Comparison of ENCODE assay signal across 21 cellular contexts in the genomic region with DNA sequence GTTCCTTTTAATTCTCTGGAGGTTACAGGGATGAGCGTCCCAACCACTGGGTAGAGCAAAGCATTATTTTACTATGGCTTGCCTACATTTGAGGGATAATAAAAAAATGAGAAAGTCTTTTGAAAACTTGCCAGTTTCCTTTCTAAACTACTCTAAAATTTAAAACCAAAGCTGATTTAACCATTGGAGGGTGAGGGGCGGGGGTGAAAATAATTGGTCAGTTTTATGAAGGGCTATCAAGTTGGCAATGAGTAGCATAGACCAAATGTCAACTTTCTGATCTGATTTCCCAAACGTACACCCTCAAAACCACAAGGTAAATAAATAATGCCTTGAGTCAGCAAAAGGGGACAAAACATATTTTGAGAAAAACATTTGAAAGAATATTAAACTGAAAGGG.
A peak's percentile ranks its signal among the peaks of the same experiment; 100 is the strongest.
DNase-seq lines count a peak whose midpoint lies in the region; ATAC-seq and TF ChIP-seq lines count a peak whose summit lies in the region.
"Had no signal": no experiment of that assay in that cellular context is flagged by ENCODE, and none has a peak within 500 bp of the region (broad histone marks: within the 10 kb centered on the region; RNA-seq: fewer than 3 reads in every experiment).

No MANE protein-coding gene starts in this region.

- no peak for ATAC-seq in activated T-cell treated with anti-CD3 and anti-CD28 coated beads, Interleukin-2, amount 50 U/mL, for 72 hours (replicated peaks in 1 of 2)
- no peak for ATAC-seq in activated T-cell treated with anti-CD3 and anti-CD28 coated beads, Interleukin-2, amount 50 U/mL, for 4 hours
- ATAC-seq in CD4-positive, alpha-beta T cell (ENCODE audit: poor library complexity), result no peak

- intact Hi-C loops in CD4-positive, alpha-beta T cell (cut with DNase I, micrococcal nuclease), result no loop called here
- intact Hi-C loops in activated T-helper 1 cell treated with anti-CD3 and anti-CD28 coated beads, Interleukin-12 subunit alpha, Interleukin-12 subunit beta, Interleukin-2, Interleukin-4 antibody, amounts not matched to agents 30 ng/mL and 10 ng/mL and 1 ng/mL, durations not matched to agents 14 hours and 24 hours and 36 hours (cut with micrococcal nuclease), result no loop called here

- no peak for DNase-seq in activated T-cell treated with anti-CD3 and anti-CD28 coated beads, Interleukin-2, amount 50 U/mL, for 72 hours
- DNase-seq in activated T-cell treated with anti-CD3 and anti-CD28 coated beads, Interleukin-2, amount 50 U/mL, for 4 hours, result no peak
- no peak for DNase-seq in CD4-positive, alpha-beta T cell
- DNase-seq in activated T-helper 1 cell treated with anti-CD3 and anti-CD28 coated beads, Interleukin-12 subunit alpha, Interleukin-12 subunit beta, Interleukin-2, Interleukin-4 antibody, amounts not matched to agents 30 ng/mL and 10 ng/mL and 1 ng/mL, durations not matched to agents 14 hours and 24 hours and 36 hours (ENCODE audit: low spot score), result no peak
- DNase-seq in myocyte (ENCODE audit: low read depth), result peak; percentile 26
- no peak for DNase-seq in HAP-1 (ENCODE audit: low spot score in 2 of 2)
- DNase-seq in trophoblast cell, result no peak
- DNase-seq in SK-N-DZ (ENCODE audit: low spot score), result no peak
- DNase-seq: GOT3, HCEC 1CT, Karpas-422, NCI-H1092 treated with DMSO at 0.1 percent for 48 hours, NCI-H1436, NCI-H187, NCI-H2081 treated with DMSO at 0.1 percent for 48 hours, NCI-H2171, NCI-H226, NCI-H510A, NCI-H69, RPMI8226, SHP77 had no signal

- no peak overlapping the region for H2BK12ac ChIP-seq in trophoblast cell (ENCODE audit: low read length)

- H3K4me1 ChIP-seq in HAP-1 (no peaks in the 10 kb centered on the region), trophoblast cell (ENCODE audit: control insufficient read depth in 1 of 2, insufficient read depth in 2 of 2, low read length in 2 of 2) (peaks cover 10 to 12% of the 10 kb centered on the region in 2 experiments)

- no peak overlapping the region for H2AK5ac ChIP-seq in trophoblast cell (ENCODE audit: low read length)

- no peak overlapping the region for H3K27ac ChIP-seq in CD4-positive, alpha-beta T cell (ENCODE audit: low read depth, low read length)
- no peak overlapping the region for H3K27ac ChIP-seq in trophoblast cell (ENCODE audit: low read depth, low read length)

- no peak overlapping the region for H4K8ac ChIP-seq in trophoblast cell (ENCODE audit: low read depth, low read length)

- H3K4ac ChIP-seq in trophoblast cell (ENCODE audit: low read depth, low read length), result no peak overlapping the region

- CTCF ChIA-PET in CD4-positive, alpha-beta T cell (lab: Charles Lee), result interaction anchor here (0.7 to 2.5 kb wide), 4 partner anchors 9 to 36 kb away, joined by 3 to 5 read pairs (median 4); no protein-coding TSS in a partner anchor

- in situ Hi-C loops in HAP-1 (cut with MboI; ENCODE audit: low sequenced_read_pairs), result no loop called here

- H3K27me3 ChIP-seq in CD4-positive, alpha-beta T cell (ENCODE audit: control insufficient read depth, insufficient read depth, low read length), result no peaks in the 10 kb centered on the region
- no peaks in the 10 kb centered on the region for H3K27me3 ChIP-seq in HAP-1 (ENCODE audit: low read depth)
- H3K27me3 ChIP-seq in trophoblast cell (ENCODE audit: insufficient read depth, low read length), result no peaks in the 10 kb centered on the region

- no peaks in the 10 kb centered on the region for H3K27me3 Mint-ChIP-seq in activated T-cell treated with anti-CD3 and anti-CD28 coated beads, Interleukin-2, amount 50 U/mL, for 72 hours (ENCODE audit: low read depth)
- no peaks in the 10 kb centered on the region for H3K27me3 Mint-ChIP-seq in activated T-cell treated with anti-CD3 and anti-CD28 coated beads, Interleukin-2, amount 50 U/mL, for 4 hours (ENCODE audit: low read depth)
- H3K27me3 Mint-ChIP-seq in CD4-positive, alpha-beta T cell, result no peaks in the 10 kb centered on the region
- H3K27me3 Mint-ChIP-seq in activated T-helper 1 cell treated with anti-CD3 and anti-CD28 coated beads, Interleukin-12 subunit alpha, Interleukin-12 subunit beta, Interleukin-2, Interleukin-4 antibody, amounts not matched to agents 30 ng/mL and 10 ng/mL and 1 ng/mL, durations not matched to agents 14 hours and 24 hours and 36 hours (ENCODE audit: insufficient read depth), result no peaks in the 10 kb centered on the region

- no peak overlapping the region for H2AFZ ChIP-seq in trophoblast cell (ENCODE audit: insufficient read depth, low read length, poor library complexity)

- no CpG with 5 or more reads among the region's 3 CpGs for WGBS in trophoblast cell (ENCODE audit: extremely low coverage, insufficient coverage, insufficient read length)

- no peak overlapping the region for H3K4me3 ChIP-seq in HAP-1
- H3K4me3 ChIP-seq in trophoblast cell (ENCODE audit: low read depth, low read length), result no peak overlapping the region

- no peaks in the 10 kb centered on the region for H3K9me3 ChIP-seq in CD4-positive, alpha-beta T cell (ENCODE audit: control insufficient read depth, low read length)
- H3K9me3 ChIP-seq in HAP-1, result no peaks in the 10 kb centered on the region
- H3K9me3 ChIP-seq in trophoblast cell (ENCODE audit: insufficient read depth, low read depth, low read length), result no peaks in the 10 kb centered on the region

- peaks cover 13% of the 10 kb centered on the region for H3K79me1 ChIP-seq in trophoblast cell (ENCODE audit: low read length)

- POLR2A ChIA-PET in CD4-positive, alpha-beta T cell (lab: Charles Lee), result interaction anchor here (0.9 to 7.5 kb wide), 3 partner anchors 17 to 87 kb away, joined by 3 to 98 read pairs (median 4); no protein-coding TSS in a partner anchor

- H3K36me3 ChIP-seq in HAP-1 (replicated peaks) (no peaks in the 10 kb centered on the region), trophoblast cell (ENCODE audit: control insufficient read depth in 1 of 2, insufficient read depth in 2 of 2, low read length in 2 of 2) (peaks cover 3 to 4% of the 10 kb centered on the region in 2 experiments)

- H3K27ac Mint-ChIP-seq in activated T-cell treated with anti-CD3 and anti-CD28 coated beads, Interleukin-2, amount 50 U/mL, for 72 hours, result peak overlapping the region; percentile 49
- peak overlapping the region; percentile 72 for H3K27ac Mint-ChIP-seq in CD4-positive, alpha-beta T cell
- no peak overlapping the region for H3K27ac Mint-ChIP-seq in activated T-helper 1 cell treated with anti-CD3 and anti-CD28 coated beads, Interleukin-12 subunit alpha, Interleukin-12 subunit beta, Interleukin-2, Interleukin-4 antibody, amounts not matched to agents 30 ng/mL and 10 ng/mL and 1 ng/mL, durations not matched to agents 14 hours and 24 hours and 36 hours

- H3K9me3 Mint-ChIP-seq in activated T-cell treated with anti-CD3 and anti-CD28 coated beads, Interleukin-2, amount 50 U/mL, for 72 hours, result peaks cover 5 to 9% of the 10 kb centered on the region in 2 donors
- peaks cover 3% of the 10 kb centered on the region for H3K9me3 Mint-ChIP-seq in activated T-cell treated with anti-CD3 and anti-CD28 coated beads, Interleukin-2, amount 50 U/mL, for 4 hours
- H3K9me3 Mint-ChIP-seq in CD4-positive, alpha-beta T cell, result no peaks in the 10 kb centered on the region
- peaks cover 8% of the 10 kb centered on the region for H3K9me3 Mint-ChIP-seq in activated T-helper 1 cell treated with anti-CD3 and anti-CD28 coated beads, Interleukin-12 subunit alpha, Interleukin-12 subunit beta, Interleukin-2, Interleukin-4 antibody, amounts not matched to agents 30 ng/mL and 10 ng/mL and 1 ng/mL, durations not matched to agents 14 hours and 24 hours and 36 hours

- no peak overlapping the region for H2BK120ac ChIP-seq in trophoblast cell (ENCODE audit: insufficient read depth, low read length, poor library complexity)

- peaks cover 6 to 12% of the 10 kb centered on the region in 2 donors for H3K36me3 Mint-ChIP-seq in activated T-cell treated with anti-CD3 and anti-CD28 coated beads, Interleukin-2, amount 50 U/mL, for 72 hours (ENCODE audit: insufficient read depth in 2 of 2)
- no peaks in the 10 kb centered on the region for H3K36me3 Mint-ChIP-seq in activated T-cell treated with anti-CD3 and anti-CD28 coated beads, Interleukin-2, amount 50 U/mL, for 4 hours (ENCODE audit: insufficient read depth)
- H3K36me3 Mint-ChIP-seq in CD4-positive, alpha-beta T cell (ENCODE audit: low read depth), result no peaks in the 10 kb centered on the region
- H3K36me3 Mint-ChIP-seq in activated T-helper 1 cell treated with anti-CD3 and anti-CD28 coated beads, Interleukin-12 subunit alpha, Interleukin-12 subunit beta, Interleukin-2, Interleukin-4 antibody, amounts not matched to agents 30 ng/mL and 10 ng/mL and 1 ng/mL, durations not matched to agents 14 hours and 24 hours and 36 hours (ENCODE audit: low read depth), result peaks cover 8% of the 10 kb centered on the region

- H3K18ac ChIP-seq in trophoblast cell (ENCODE audit: low read length), result no peak overlapping the region

- no peaks in the 10 kb centered on the region for H3K79me2 ChIP-seq in trophoblast cell (ENCODE audit: control insufficient read depth, insufficient read depth, low read length, poor library complexity)

- H3K4me2 ChIP-seq in trophoblast cell (ENCODE audit: low read length), result no peak overlapping the region

- H3K14ac ChIP-seq in trophoblast cell (ENCODE audit: low read length), result no peak overlapping the region

- no peak for TF ChIP-seq CTCF in CD4-positive, alpha-beta T cell (IDR thresholded peaks at IDR 0.05)

- no peak overlapping the region for H4K91ac ChIP-seq in trophoblast cell (ENCODE audit: low read depth, low read length)

- no peak overlapping the region for H4K12ac ChIP-seq in trophoblast cell (ENCODE audit: low read depth, low read length)

- no peak overlapping the region for H2BK5ac ChIP-seq in trophoblast cell (ENCODE audit: low read depth, low read length, poor library complexity)

- H3K9ac ChIP-seq in trophoblast cell (ENCODE audit: low read length), result no peak overlapping the region

- H3K4me1 Mint-ChIP-seq in activated T-cell treated with anti-CD3 and anti-CD28 coated beads, Interleukin-2, amount 50 U/mL, for 72 hours (ENCODE audit: low read depth), result peaks cover 82% of the 10 kb centered on the region
- H3K4me1 Mint-ChIP-seq in activated T-cell treated with anti-CD3 and anti-CD28 coated beads, Interleukin-2, amount 50 U/mL, for 4 hours (ENCODE audit: low read depth), result peaks cover 71% of the 10 kb centered on the region
- H3K4me1 Mint-ChIP-seq in CD4-positive, alpha-beta T cell (ENCODE audit: low read depth), result peaks cover 75% of the 10 kb centered on the region
- H3K4me1 Mint-ChIP-seq in activated T-helper 1 cell treated with anti-CD3 and anti-CD28 coated beads, Interleukin-12 subunit alpha, Interleukin-12 subunit beta, Interleukin-2, Interleukin-4 antibody, amounts not matched to agents 30 ng/mL and 10 ng/mL and 1 ng/mL, durations not matched to agents 14 hours and 24 hours and 36 hours (ENCODE audit: low read depth), result peaks cover 72% of the 10 kb centered on the region

- H3K23ac ChIP-seq in trophoblast cell (ENCODE audit: low read length), result no peak overlapping the region

- H3K4me3 Mint-ChIP-seq in activated T-cell treated with anti-CD3 and anti-CD28 coated beads, Interleukin-2, amount 50 U/mL, for 72 hours, result peak overlapping the region in 1 of 2 donors; percentile 29
- no peak overlapping the region for H3K4me3 Mint-ChIP-seq in activated T-cell treated with anti-CD3 and anti-CD28 coated beads, Interleukin-2, amount 50 U/mL, for 4 hours
- H3K4me3 Mint-ChIP-seq in CD4-positive, alpha-beta T cell, result no peak overlapping the region
- H3K4me3 Mint-ChIP-seq in activated T-helper 1 cell treated with anti-CD3 and anti-CD28 coated beads, Interleukin-12 subunit alpha, Interleukin-12 subunit beta, Interleukin-2, Interleukin-4 antibody, amounts not matched to agents 30 ng/mL and 10 ng/mL and 1 ng/mL, durations not matched to agents 14 hours and 24 hours and 36 hours, result peak overlapping the region; percentile 17
